ENCODE assay signal across 1 cellular context in the genomic region with DNA sequence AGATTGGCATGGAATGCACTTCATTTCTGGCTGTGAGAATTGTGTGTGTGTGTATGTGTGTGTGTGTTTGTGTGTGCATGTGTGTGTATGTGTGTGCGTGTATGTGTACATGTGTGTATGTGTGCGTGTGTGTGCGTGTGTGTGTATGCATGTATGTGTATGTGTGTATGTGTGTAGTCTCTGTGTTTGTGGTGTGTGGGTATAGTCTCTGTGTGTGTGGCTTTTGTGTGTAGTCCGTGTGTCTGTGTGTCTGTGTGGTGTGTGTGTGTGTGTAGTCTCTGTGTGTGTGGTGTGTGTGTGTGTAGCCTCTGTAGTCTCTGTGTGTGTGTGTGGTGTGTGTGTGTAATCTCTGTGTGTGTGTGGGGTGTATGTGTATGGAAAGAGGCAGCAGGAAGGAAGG.
A peak's percentile ranks its signal among the peaks of the same experiment; 100 is the strongest.
TF ChIP-seq lines count a peak whose summit lies in the region.

No MANE protein-coding gene starts in this region.

TF ChIP-seq in HepG2, 621 proteins besides CTCF, POLR2A, EP300 and RAD21 (continued from another document):
- TF ChIP-seq, protein P1, sequence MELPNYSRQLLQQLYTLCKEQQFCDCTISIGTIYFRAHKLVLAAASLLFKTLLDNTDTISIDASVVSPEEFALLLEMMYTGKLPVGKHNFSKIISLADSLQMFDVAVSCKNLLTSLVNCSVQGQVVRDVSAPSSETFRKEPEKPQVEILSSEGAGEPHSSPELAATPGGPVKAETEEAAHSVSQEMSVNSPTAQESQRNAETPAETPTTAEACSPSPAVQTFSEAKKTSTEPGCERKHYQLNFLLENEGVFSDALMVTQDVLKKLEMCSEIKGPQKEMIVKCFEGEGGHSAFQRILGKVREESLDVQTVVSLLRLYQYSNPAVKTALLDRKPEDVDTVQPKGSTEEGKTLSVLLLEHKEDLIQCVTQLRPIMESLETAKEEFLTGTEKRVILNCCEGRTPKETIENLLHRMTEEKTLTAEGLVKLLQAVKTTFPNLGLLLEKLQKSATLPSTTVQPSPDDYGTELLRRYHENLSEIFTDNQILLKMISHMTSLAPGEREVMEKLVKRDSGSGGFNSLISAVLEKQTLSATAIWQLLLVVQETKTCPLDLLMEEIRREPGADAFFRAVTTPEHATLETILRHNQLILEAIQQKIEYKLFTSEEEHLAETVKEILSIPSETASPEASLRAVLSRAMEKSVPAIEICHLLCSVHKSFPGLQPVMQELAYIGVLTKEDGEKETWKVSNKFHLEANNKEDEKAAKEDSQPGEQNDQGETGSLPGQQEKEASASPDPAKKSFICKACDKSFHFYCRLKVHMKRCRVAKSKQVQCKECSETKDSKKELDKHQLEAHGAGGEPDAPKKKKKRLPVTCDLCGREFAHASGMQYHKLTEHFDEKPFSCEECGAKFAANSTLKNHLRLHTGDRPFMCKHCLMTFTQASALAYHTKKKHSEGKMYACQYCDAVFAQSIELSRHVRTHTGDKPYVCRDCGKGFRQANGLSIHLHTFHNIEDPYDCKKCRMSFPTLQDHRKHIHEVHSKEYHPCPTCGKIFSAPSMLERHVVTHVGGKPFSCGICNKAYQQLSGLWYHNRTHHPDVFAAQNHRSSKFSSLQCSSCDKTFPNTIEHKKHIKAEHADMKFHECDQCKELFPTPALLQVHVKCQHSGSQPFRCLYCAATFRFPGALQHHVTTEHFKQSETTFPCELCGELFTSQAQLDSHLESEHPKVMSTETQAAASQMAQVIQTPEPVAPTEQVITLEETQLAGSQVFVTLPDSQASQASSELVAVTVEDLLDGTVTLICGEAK (IDR thresholded peaks at IDR 0.05) = peak; percentile 15; the same call in 1 of the 2 replicates
- TF ChIP-seq, protein P1 (CRISPR knock-in tag; IDR thresholded peaks at IDR 0.05) = no peak
- TF ChIP-seq ZNF446 (CRISPR knock-in tag; IDR thresholded peaks at IDR 0.05) = no peak
- TF ChIP-seq IKZF1 (IDR thresholded peaks at IDR 0.05) = peak; percentile 73
- TF ChIP-seq, protein P2, sequence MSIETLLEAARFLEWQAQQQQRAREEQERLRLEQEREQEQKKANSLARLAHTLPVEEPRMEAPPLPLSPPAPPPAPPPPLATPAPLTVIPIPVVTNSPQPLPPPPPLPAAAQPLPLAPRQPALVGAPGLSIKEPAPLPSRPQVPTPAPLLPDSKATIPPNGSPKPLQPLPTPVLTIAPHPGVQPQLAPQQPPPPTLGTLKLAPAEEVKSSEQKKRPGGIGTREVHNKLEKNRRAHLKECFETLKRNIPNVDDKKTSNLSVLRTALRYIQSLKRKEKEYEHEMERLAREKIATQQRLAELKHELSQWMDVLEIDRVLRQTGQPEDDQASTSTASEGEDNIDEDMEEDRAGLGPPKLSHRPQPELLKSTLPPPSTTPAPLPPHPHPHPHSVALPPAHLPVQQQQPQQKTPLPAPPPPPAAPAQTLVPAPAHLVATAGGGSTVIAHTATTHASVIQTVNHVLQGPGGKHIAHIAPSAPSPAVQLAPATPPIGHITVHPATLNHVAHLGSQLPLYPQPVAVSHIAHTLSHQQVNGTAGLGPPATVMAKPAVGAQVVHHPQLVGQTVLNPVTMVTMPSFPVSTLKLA (IDR thresholded peaks at IDR 0.05) = peak; percentile 74
TF ChIP-seq in HepG2: peak in this region for 5.
